Comparison of ENCODE assay signal across 8 cellular contexts in the genomic region with DNA sequence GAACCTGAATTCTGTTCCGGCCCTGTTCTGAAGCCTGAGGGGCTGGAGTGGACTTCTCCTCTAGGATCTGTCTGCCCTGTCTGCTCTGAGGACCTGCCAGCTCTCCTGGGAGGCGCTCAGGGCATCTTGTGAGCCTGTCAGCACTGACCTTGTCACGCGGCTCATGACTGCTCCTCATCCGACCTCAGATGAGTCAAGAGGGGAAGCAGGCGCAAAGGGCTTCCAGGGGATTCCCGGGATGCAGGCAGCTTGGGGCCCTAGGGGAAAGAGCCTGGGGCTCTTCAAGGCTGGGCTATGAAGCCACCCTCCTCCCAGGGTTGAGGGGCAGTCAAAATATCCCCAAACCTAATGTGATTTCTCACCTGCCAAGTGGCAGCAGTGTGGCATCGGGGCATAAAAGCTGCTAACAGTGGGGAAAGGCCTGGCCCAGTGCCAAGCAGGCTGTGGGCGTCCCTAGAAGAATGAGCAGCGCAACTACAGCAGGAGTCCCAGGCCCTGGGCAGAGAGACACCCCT. TPM values are rescaled to one million over a fixed set of nuclear protein-coding genes. Genes with fewer than 3 reads are reported as not detected.
DNase-seq lines count a peak whose midpoint lies in the region; ATAC-seq and FAIRE-seq lines count a peak whose summit lies in the region.

No MANE protein-coding gene starts in this region.

- H2AFZ ChIP-seq in trophoblast cell (ENCODE audit: insufficient read depth, low read length, poor library complexity), result peak overlapping the region; percentile 5

- no peak overlapping the region for H3K18ac ChIP-seq in trophoblast cell (ENCODE audit: low read length)

- no peak overlapping the region for H3K4me3 ChIP-seq in trophoblast cell (ENCODE audit: low read depth, low read length)

- peak; percentile 73 for FAIRE-seq in G401.6 (lab: Jason Lieb, UNC)

- H3K23ac ChIP-seq in trophoblast cell (ENCODE audit: low read length), result no peak overlapping the region

- H3K9ac ChIP-seq in trophoblast cell (ENCODE audit: low read length), result no peak overlapping the region

- H3K9me3 Mint-ChIP-seq in activated T-cell treated with anti-CD3 and anti-CD28 coated beads, Interleukin-2, amount 50 U/mL, for 4 hours, result no peaks in the 10 kb centered on the region

- H3K27ac ChIP-seq in trophoblast cell (ENCODE audit: low read depth, low read length), result no peak overlapping the region

- H2BK12ac ChIP-seq in trophoblast cell (ENCODE audit: low read length), result no peak overlapping the region

- H3K27me3 ChIP-seq in trophoblast cell (ENCODE audit: insufficient read depth, low read length), result no peaks in the 10 kb centered on the region

- peak overlapping the region; percentile 13 for H4K91ac ChIP-seq in trophoblast cell (ENCODE audit: low read depth, low read length)

- no peak overlapping the region for H4K12ac ChIP-seq in trophoblast cell (ENCODE audit: low read depth, low read length)

- no peak overlapping the region for H2AK5ac ChIP-seq in trophoblast cell (ENCODE audit: low read length)

- peaks cover 4% of the 10 kb centered on the region for H3K79me1 ChIP-seq in trophoblast cell (ENCODE audit: low read length)

- peak overlapping the region; percentile 68 for H3K4me3 Mint-ChIP-seq in activated T-cell treated with anti-CD3 and anti-CD28 coated beads, Interleukin-2, amount 50 U/mL, for 4 hours

- H3K4me1 Mint-ChIP-seq in activated T-cell treated with anti-CD3 and anti-CD28 coated beads, Interleukin-2, amount 50 U/mL, for 4 hours (ENCODE audit: low read depth), result peaks cover 32% of the 10 kb centered on the region

- H3K36me3 Mint-ChIP-seq in activated T-cell treated with anti-CD3 and anti-CD28 coated beads, Interleukin-2, amount 50 U/mL, for 4 hours (ENCODE audit: insufficient read depth), result no peaks in the 10 kb centered on the region

- no peaks in the 10 kb centered on the region for H3K79me2 ChIP-seq in trophoblast cell (ENCODE audit: control insufficient read depth, insufficient read depth, low read length, poor library complexity)

- peaks cover 3 to 8% of the 10 kb centered on the region in 2 experiments for H3K4me1 ChIP-seq in trophoblast cell (ENCODE audit: control insufficient read depth in 1 of 2, insufficient read depth in 2 of 2, low read length in 2 of 2)

- WGBS in trophoblast cell (ENCODE audit: extremely low coverage, insufficient coverage, insufficient read length), result no CpG with 5 or more reads among the region's 10 CpGs

- DNase-seq in H4 (ENCODE audit: low spot score) (peak; percentile 75), NCI-H345 treated with DMSO at 0.1 percent for 48 hours (lab: John Stamatoyannopoulos, UW; ENCODE audit: unreplicated experiment) (peak; percentile 20), fibroblast of gingiva (ENCODE audit: low read depth) (peak; percentile 74), trophoblast cell (peak; percentile 96 to 98), ureter (ENCODE audit: low spot score) (peak; percentile 66), DMS153 (lab: John Stamatoyannopoulos, UW) (no peak)
- peak; percentile 78 for DNase-seq in activated T-cell treated with anti-CD3 and anti-CD28 coated beads, Interleukin-2, amount 50 U/mL, for 4 hours

- no peaks in the 10 kb centered on the region for H3K36me3 ChIP-seq in trophoblast cell (ENCODE audit: control insufficient read depth in 1 of 2, insufficient read depth in 2 of 2, low read length in 2 of 2)

- H3K27me3 Mint-ChIP-seq in activated T-cell treated with anti-CD3 and anti-CD28 coated beads, Interleukin-2, amount 50 U/mL, for 4 hours (ENCODE audit: low read depth), result no peaks in the 10 kb centered on the region

- H3K4ac ChIP-seq in trophoblast cell (ENCODE audit: low read depth, low read length), result no peak overlapping the region

- ATAC-seq in activated T-cell treated with anti-CD3 and anti-CD28 coated beads, Interleukin-2, amount 50 U/mL, for 4 hours, result peak; percentile 76 to 82

- H2BK120ac ChIP-seq in trophoblast cell (ENCODE audit: insufficient read depth, low read length, poor library complexity), result no peak overlapping the region

- no peak overlapping the region for H3K4me2 ChIP-seq in trophoblast cell (ENCODE audit: low read length)

- no peaks in the 10 kb centered on the region for H3K9me3 ChIP-seq in trophoblast cell (ENCODE audit: insufficient read depth, low read depth, low read length)

- peak overlapping the region; percentile 39 for H4K8ac ChIP-seq in trophoblast cell (ENCODE audit: low read depth, low read length)

- H2BK5ac ChIP-seq in trophoblast cell (ENCODE audit: low read depth, low read length, poor library complexity), result peak overlapping the region; percentile 22

- no peak overlapping the region for H3K14ac ChIP-seq in trophoblast cell (ENCODE audit: low read length)

RNA-seq across cellular contexts. Expression of a gene that starts 27.6 kb away (rescaled TPM):
- 0.25 and 1.1 TPM in 2 replicates for total RNA-seq in H4 (2014; rRNA removed; shearing (Covaris generic))
- 1 to 10 TPM in 2 of 3 donors, under 1 TPM in 1; 0.63 to 2.4 (median 1.4) TPM for total RNA-seq in activated T-cell treated with anti-CD3 and anti-CD28 coated beads, Interleukin-2, amount 50 U/mL, for 4 hours
- 1.9 and 2.0 TPM in 2 replicates for polyA plus RNA-seq in trophoblast cell (2013)
- total RNA-seq in ureter, result 31.4 TPM

RNA-seq across cellular contexts. Expression of a gene that starts 42.3 kb away (rescaled TPM):
- total RNA-seq in H4 (2014; rRNA removed; shearing (Covaris generic)), result 5.5 and 7.6 TPM in 2 replicates
- 10 to 100 TPM in 2 of 3 donors, 1 to 10 TPM in 1; 9.3 to 14.2 (median 13.0) TPM for total RNA-seq in activated T-cell treated with anti-CD3 and anti-CD28 coated beads, Interleukin-2, amount 50 U/mL, for 4 hours
- 12.4 and 13.6 TPM in 2 replicates for polyA plus RNA-seq in trophoblast cell (2013)
- total RNA-seq in ureter, result 33.3 TPM

RNA-seq across cellular contexts. Expression of a gene that starts 58.6 kb away (rescaled TPM):
- total RNA-seq in H4 (2014; rRNA removed; shearing (Covaris generic)), result 5.4 and 15.5 TPM in 2 replicates
- total RNA-seq in activated T-cell treated with anti-CD3 and anti-CD28 coated beads, Interleukin-2, amount 50 U/mL, for 4 hours, result 1 to 10 TPM; 1.5 to 2.2 (median 1.6) TPM
- 7.7 and 8.2 TPM in 2 replicates for polyA plus RNA-seq in trophoblast cell (2013)
- 0.99 TPM for total RNA-seq in ureter
